ENCODE assay signal across 8 cellular contexts in the genomic region with DNA sequence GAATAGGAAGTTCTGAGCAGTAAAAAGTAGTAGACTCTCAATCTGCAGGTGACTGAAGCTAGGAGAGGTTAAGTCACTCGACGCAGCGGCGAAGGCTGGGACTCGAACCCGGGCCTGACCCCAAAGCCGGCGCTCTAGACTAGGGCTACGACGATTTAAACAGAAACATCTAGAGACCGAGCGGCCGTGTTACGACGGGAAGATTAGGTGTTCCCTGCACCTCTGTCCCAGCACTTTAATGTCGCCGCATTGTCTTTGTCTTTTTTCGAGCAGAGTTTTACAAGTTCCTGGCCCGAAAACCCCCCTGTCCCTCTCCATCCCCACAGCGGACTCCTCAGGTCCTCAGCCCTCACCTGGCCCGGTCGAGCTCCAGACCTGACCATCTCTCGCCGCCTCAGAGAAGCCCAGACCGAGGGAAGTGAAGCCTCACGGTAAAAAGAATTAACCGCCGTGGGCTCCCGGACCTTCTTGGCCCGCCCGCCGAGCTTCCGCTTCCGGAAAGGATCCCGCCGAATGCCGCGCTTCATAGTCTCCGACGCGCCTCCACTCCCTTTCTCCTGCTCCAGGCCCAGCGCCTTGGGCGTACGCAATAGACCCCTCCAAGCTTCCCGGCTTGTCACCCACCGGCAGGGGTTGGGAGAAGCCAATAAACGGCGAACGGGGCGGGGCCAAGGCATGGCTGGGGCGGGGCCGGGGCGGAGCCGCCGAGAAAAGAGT. TPM values are rescaled to one million over a fixed set of nuclear protein-coding genes. Genes with fewer than 3 reads are reported as not detected.
DNase-seq lines count a peak whose midpoint lies in the region; ATAC-seq and TF ChIP-seq lines count a peak whose summit lies in the region.

A gene with protein sequence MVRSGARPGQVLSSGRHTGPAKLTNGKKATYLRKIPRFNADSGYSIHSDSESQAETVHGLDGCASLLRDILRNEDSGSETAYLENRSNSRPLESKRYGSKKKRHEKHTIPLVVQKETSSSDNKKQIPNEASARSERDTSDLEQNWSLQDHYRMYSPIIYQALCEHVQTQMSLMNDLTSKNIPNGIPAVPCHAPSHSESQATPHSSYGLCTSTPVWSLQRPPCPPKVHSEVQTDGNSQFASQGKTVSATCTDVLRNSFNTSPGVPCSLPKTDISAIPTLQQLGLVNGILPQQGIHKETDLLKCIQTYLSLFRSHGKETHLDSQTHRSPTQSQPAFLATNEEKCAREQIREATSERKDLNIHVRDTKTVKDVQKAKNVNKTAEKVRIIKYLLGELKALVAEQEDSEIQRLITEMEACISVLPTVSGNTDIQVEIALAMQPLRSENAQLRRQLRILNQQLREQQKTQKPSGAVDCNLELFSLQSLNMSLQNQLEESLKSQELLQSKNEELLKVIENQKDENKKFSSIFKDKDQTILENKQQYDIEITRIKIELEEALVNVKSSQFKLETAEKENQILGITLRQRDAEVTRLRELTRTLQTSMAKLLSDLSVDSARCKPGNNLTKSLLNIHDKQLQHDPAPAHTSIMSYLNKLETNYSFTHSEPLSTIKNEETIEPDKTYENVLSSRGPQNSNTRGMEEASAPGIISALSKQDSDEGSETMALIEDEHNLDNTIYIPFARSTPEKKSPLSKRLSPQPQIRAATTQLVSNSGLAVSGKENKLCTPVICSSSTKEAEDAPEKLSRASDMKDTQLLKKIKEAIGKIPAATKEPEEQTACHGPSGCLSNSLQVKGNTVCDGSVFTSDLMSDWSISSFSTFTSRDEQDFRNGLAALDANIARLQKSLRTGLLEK (minus strand): TSS at position 439 of the 717 bp plus-strand sequence. CDS start 56 bp downstream, at position 383.

- no peaks in the 10 kb centered on the region for H3K36me3 Mint-ChIP-seq in activated CD4-positive, alpha-beta T cell treated with anti-CD3 and anti-CD28 coated beads, Interleukin-2, amount 10 ng/mL, durations not matched to agents 24 days and 14 days (ENCODE audit: low read depth)

- TF ChIP-seq CTCF in BJ (IDR thresholded peaks at IDR 0.05; ENCODE audit: insufficient read depth, low read depth, low read length), result no peak

- H3K9me3 Mint-ChIP-seq in activated CD4-positive, alpha-beta T cell treated with anti-CD3 and anti-CD28 coated beads, Interleukin-2, amount 10 ng/mL, durations not matched to agents 24 days and 14 days, result no peaks in the 10 kb centered on the region

- CTCF ChIA-PET in BJ (lab: Yijun Ruan, JAX), result interaction anchor here (0.9 to 1.8 kb wide), 5 partner anchors 13 to 56 kb away, joined by 3 to 4 read pairs (median 3); no protein-coding TSS in a partner anchor

- peak; percentile 86 for ATAC-seq in HG03457 (IDR thresholded peaks at IDR 0.05; ENCODE audit: unreplicated experiment)

- peaks cover 25% of the 10 kb centered on the region for H3K27me3 Mint-ChIP-seq in activated CD4-positive, alpha-beta T cell treated with anti-CD3 and anti-CD28 coated beads, Interleukin-2, amount 10 ng/mL, durations not matched to agents 24 days and 14 days

- peaks cover 19% of the 10 kb centered on the region for H3K4me1 Mint-ChIP-seq in activated CD4-positive, alpha-beta T cell treated with anti-CD3 and anti-CD28 coated beads, Interleukin-2, amount 10 ng/mL, durations not matched to agents 24 days and 14 days

- H3K36me3 ChIP-seq in BJ (ENCODE audit: control insufficient read depth, insufficient read depth, low read length), result no peaks in the 10 kb centered on the region

- H3K4me3 Mint-ChIP-seq in activated CD4-positive, alpha-beta T cell treated with anti-CD3 and anti-CD28 coated beads, Interleukin-2, amount 10 ng/mL, durations not matched to agents 24 days and 14 days, result peak within 1 kb of the TSS; percentile 96

- peak within 1 kb of the TSS; percentile 79 for H3K4me3 ChIP-seq in BJ (ENCODE audit: low read depth, low read length)

- H3K27ac Mint-ChIP-seq in activated CD4-positive, alpha-beta T cell treated with anti-CD3 and anti-CD28 coated beads, Interleukin-2, amount 10 ng/mL, durations not matched to agents 24 days and 14 days, result peak within 1 kb of the TSS; percentile 93

- intact Hi-C loops in activated CD4-positive, alpha-beta T cell treated with anti-CD3 and anti-CD28 coated beads, Interleukin-2, amount 10 ng/mL, durations not matched to agents 24 days and 14 days (cut with micrococcal nuclease), result loop anchor here (1.0 to 5.0 kb wide), 3 partner anchors 71 to 376 kb away; a partner anchor contains a TSS

- POLR2A ChIA-PET in BJ (lab: Charles Lee), result interaction anchor here (0.6 kb wide), 2 partner anchors 124 to 394 kb away, joined by 3 to 4 read pairs; no protein-coding TSS in a partner anchor

- DNase-seq in BJ (ENCODE audit: low read depth) (peak; percentile 80), GM19240 (ENCODE audit: insufficient read length, low spot score) (peak; percentile 36), NCI-H526 (lab: John Stamatoyannopoulos, UW) (peak; percentile 96 to 98), dedifferentiated amniotic fluid mesenchymal stem cell (ENCODE audit: extremely low spot score) (peak; percentile 97), left kidney (ENCODE audit: low read depth, low spot score) (peak; percentile 99)
- DNase-seq in activated CD4-positive, alpha-beta T cell treated with anti-CD3 and anti-CD28 coated beads, Interleukin-2, amount 10 ng/mL, durations not matched to agents 24 days and 14 days, result peak; percentile 93
- DNase-seq in stimulated activated CD4-positive, alpha-beta T cell treated with anti-CD3 and anti-CD28 coated beads, Interleukin-1b, Interleukin-23, amount 100 ng/mL, for 48 hours, result peak; percentile 86

- H3K27me3 ChIP-seq in BJ (ENCODE audit: control insufficient read depth, insufficient read depth, low read length), result no peaks in the 10 kb centered on the region

RNA-seq across cellular contexts. Expression of the gene that starts here (rescaled TPM):
- 112 and 122 TPM in 2 replicates for polyA plus RNA-seq in BJ (2011; rRNA removed)
- polyA minus RNA-seq in BJ (2011; rRNA and poly(A)+ RNA removed), result 63.2 and 73.7 TPM in 2 replicates
- 43.1 and 46.2 TPM in 2 replicates for total RNA-seq in activated CD4-positive, alpha-beta T cell treated with anti-CD3 and anti-CD28 coated beads, Interleukin-2, amount 10 ng/mL, durations not matched to agents 24 days and 14 days

Comparison
In these comparisons a context has a peak if more than half of its experiments do, and no peak if none do; other contexts are left out.
1. Peak in every context shown above with its lines: DNase-seq, ATAC-seq and H3K4me3 ChIP-seq.
2. DNase-seq: peak in every context shown above with its lines; median percentile 99 in left kidney; 97 in NCI-H526; 97 in dedifferentiated amniotic fluid mesenchymal stem cell; 93 in activated CD4-positive, alpha-beta T cell treated with anti-CD3 and anti-CD28 coated beads, Interleukin-2, amount 10 ng/mL, durations not matched to agents 24 days and 14 days; 86 in stimulated activated CD4-positive, alpha-beta T cell treated with anti-CD3 and anti-CD28 coated beads, Interleukin-1b, Interleukin-23, amount 100 ng/mL, for 48 hours; 80 in BJ; 36 in GM19240.